In the genomic region with DNA sequence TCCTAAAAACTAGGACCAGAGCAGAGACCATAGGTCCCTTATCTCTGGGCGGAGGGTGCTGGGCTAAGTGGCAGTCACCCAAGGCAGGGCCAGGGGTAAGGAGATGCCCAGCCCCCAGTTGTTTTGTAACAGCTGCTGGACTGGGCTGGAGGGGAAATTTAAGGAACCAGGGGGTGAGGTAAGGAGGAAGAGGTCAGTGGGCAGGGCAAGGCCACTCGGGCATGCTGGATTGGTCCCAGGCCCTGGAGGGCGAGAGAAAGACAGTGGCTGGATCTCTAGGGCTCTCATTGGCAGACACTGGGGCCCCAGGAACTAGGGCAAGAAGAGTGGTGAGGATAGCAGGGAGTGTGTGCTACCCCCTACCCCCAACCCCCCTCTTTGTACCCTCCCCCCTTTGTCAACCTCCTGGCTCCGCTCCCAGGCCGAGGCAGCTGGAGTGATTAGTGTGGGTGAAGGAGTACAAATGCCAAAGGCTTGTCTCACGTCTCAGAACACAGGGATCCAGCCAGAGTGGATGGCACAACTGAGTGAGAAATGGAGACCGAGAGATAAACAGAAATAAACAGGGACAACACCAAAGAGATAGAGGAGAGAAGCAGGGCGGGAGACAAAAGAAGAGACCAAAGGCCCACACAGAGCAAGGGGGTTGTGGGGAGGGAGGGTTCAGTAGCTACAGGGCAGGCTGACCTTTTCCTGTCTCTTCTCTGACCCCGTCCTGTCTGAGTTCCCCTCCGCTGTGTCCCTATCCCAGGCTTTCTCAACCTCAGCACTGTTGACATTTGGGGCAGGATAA, we compare ENCODE assay signal across 9 cellular contexts. TPM values are rescaled to one million over a fixed set of nuclear protein-coding genes. Genes with fewer than 3 reads are reported as not detected.
DNase-seq lines count a peak whose midpoint lies in the region; ATAC-seq and TF ChIP-seq lines count a peak whose summit lies in the region.
"Had no signal": no experiment of that assay in that cellular context is flagged by ENCODE, and none has a peak within 500 bp of the region (broad histone marks: within the 10 kb centered on the region; RNA-seq: fewer than 3 reads in every experiment).

No MANE protein-coding gene starts in this region.

- peaks cover 14 to 28% of the 10 kb centered on the region in 2 donors for H3K4me1 ChIP-seq in left lung
- H3K4me1 ChIP-seq in suprapubic skin = peaks cover 39% of the 10 kb centered on the region
- H3K4me1 ChIP-seq in Peyer's patch = peaks cover 0 to 9% (median 0%) of the 10 kb centered on the region in 4 donors

- ATAC-seq in left lung (peak; percentile 78), HG02885 (IDR thresholded peaks at IDR 0.05; ENCODE audit: poor library complexity, unreplicated experiment) (no peak), HG02973 (IDR thresholded peaks at IDR 0.05; ENCODE audit: unreplicated experiment) (no peak)
- ATAC-seq: HCT116 had no signal

- H3K27ac ChIP-seq in brain microvascular endothelial cell (no peak overlapping the region), left lung (peak overlapping the region; percentile 53 to 81), suprapubic skin (peak overlapping the region; percentile 82), Peyer's patch (peak overlapping the region in 2 of 4 donors; percentile 29 to 30)

- H3K36me3 ChIP-seq in brain microvascular endothelial cell (replicated peaks) (no peaks in the 10 kb centered on the region), left lung (no peaks in the 10 kb centered on the region), suprapubic skin (no peaks in the 10 kb centered on the region), Peyer's patch (no peaks in the 10 kb centered on the region)

- no peak for TF ChIP-seq CTCF in brain microvascular endothelial cell (IDR thresholded peaks at IDR 0.05; ENCODE audit: low read depth, low read length, missing control alignments)
- TF ChIP-seq CTCF in left lung (IDR thresholded peaks at IDR 0.05) = no peak
- TF ChIP-seq CTCF in suprapubic skin (IDR thresholded peaks at IDR 0.05) = no peak
- no peak for TF ChIP-seq CTCF in Peyer's patch (IDR thresholded peaks at IDR 0.05)

- in situ Hi-C loops in brain microvascular endothelial cell (cut with HindIII; ENCODE audit: low pct_ligation_motif_present, low sequenced_read_pairs) = no loop called here

- no peaks in the 10 kb centered on the region for H3K9me3 ChIP-seq in left lung
- no peaks in the 10 kb centered on the region for H3K9me3 ChIP-seq in suprapubic skin
- no peaks in the 10 kb centered on the region for H3K9me3 ChIP-seq in Peyer's patch

- intact Hi-C loops in left lung (cut with DNase I) = no loop called here

- TF ChIP-seq EP300 in suprapubic skin (IDR thresholded peaks at IDR 0.05) = no peak

- H3K4me3 ChIP-seq in brain microvascular endothelial cell (ENCODE audit: low read depth, low read length) = no peak overlapping the region
- no peak overlapping the region for H3K4me3 ChIP-seq in left lung
- no peak overlapping the region for H3K4me3 ChIP-seq in suprapubic skin
- H3K4me3 ChIP-seq in Peyer's patch = no peak overlapping the region

- 47% methylated on average over 10 of the region's 10 CpGs for WGBS in suprapubic skin

- no peaks in the 10 kb centered on the region for H3K27me3 ChIP-seq in brain microvascular endothelial cell (replicated peaks)
- no peaks in the 10 kb centered on the region for H3K27me3 ChIP-seq in left lung
- no peaks in the 10 kb centered on the region for H3K27me3 ChIP-seq in suprapubic skin
- no peaks in the 10 kb centered on the region for H3K27me3 ChIP-seq in Peyer's patch

- DNase-seq in NCI-H1092 treated with DMSO at 0.1 percent for 48 hours (lab: John Stamatoyannopoulos, UW) (peak; percentile 67), brain microvascular endothelial cell (peak; percentile 25), left lung (peak; percentile 73 to 85), suprapubic skin (ENCODE audit: low spot score in 2 of 2) (no peak), Peyer's patch (no peak)
- DNase-seq in central memory CD4-positive, alpha-beta T cell = no peak

- TF ChIP-seq POLR2A in suprapubic skin (IDR thresholded peaks at IDR 0.05) (no peak), Peyer's patch (IDR thresholded peaks at IDR 0.05) (no peak)

RNA-seq across cellular contexts. Expression of a gene that starts 20.5 kb away (rescaled TPM):
- total RNA-seq in left lung (10 to 100 TPM; 86.2 to 93.0 TPM), suprapubic skin (10 to 100 TPM; 73.3 to 93.3 (median 78.2) TPM), Peyer's patch (10 to 100 TPM; 49.5 to 99.0 (median 64.4) TPM)

RNA-seq across cellular contexts. Expression of a gene that starts 47.8 kb away (rescaled TPM):
- 100 to 1,000 TPM; 123 to 147 TPM for total RNA-seq in left lung
- 100 to 1,000 TPM in 1 of 4 donors, 10 to 100 TPM in 3; 80.0 to 119 (median 94.6) TPM for total RNA-seq in suprapubic skin
- total RNA-seq in Peyer's patch = 10 to 100 TPM; 38.2 to 62.7 (median 46.4) TPM

RNA-seq across cellular contexts. Expression of a gene that starts 54.5 kb away (rescaled TPM):
- total RNA-seq in left lung = 10 to 100 TPM; 66.0 to 71.4 TPM
- 100 to 1,000 TPM in 2 of 4 donors, 10 to 100 TPM in 2; 68.7 to 111 (median 97.5) TPM for total RNA-seq in suprapubic skin
- 100 to 1,000 TPM in 1 of 4 donors, 10 to 100 TPM in 3; 56.2 to 113 (median 73.7) TPM for total RNA-seq in Peyer's patch

Comparison
In these comparisons a context has a peak if more than half of its experiments do, and no peak if none do; other contexts are left out.
1. DNase-seq: peak in NCI-H1092 treated with DMSO at 0.1 percent for 48 hours (single experiment), brain microvascular endothelial cell (single experiment) and left lung (2 of 2); none in suprapubic skin (0 of 2), Peyer's patch (0 of 3) and central memory CD4-positive, alpha-beta T cell (single experiment).